ENCODE assay signal across 25 cellular contexts in the genomic region with DNA sequence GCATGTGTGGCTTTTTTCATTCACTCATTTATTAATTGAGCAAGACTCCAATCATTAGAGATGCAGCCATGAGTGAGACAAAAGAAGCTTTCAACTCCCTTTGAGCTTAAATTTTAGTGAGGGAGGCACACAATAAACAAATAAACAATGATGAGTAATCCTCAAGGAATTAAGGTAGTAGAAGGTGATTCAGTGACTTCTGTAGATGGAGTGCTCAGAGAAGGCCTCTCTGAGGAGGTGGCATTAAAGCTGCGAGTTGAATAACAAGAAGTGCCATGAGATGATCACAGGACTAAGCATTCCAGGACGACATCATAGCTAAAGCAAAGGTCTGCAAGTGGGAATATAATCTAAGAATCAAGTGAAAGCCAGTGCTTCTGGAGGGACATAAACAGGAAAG.
DNase-seq lines count a peak whose midpoint lies in the region; ATAC-seq and TF ChIP-seq lines count a peak whose summit lies in the region.
"Had no signal": no experiment of that assay in that cellular context is flagged by ENCODE, and none has a peak within 500 bp of the region (broad histone marks: within the 10 kb centered on the region; RNA-seq: fewer than 3 reads in every experiment).

No MANE protein-coding gene starts in this region.

- no peak overlapping the region for H2AK5ac ChIP-seq in mesendoderm (ENCODE audit: low read length)

- intact Hi-C loops in HCT116 (cut with micrococcal nuclease) (no loop called here), PC-3 (cut with micrococcal nuclease) (no loop called here), heart left ventricle (cut with DNase I) (no loop called here)

- no peak overlapping the region for H3K18ac ChIP-seq in mesendoderm (ENCODE audit: low read length)

- H2AFZ ChIP-seq in HCT116 (ENCODE audit: low read depth, low read length, poor library complexity, severe bottlenecking) (peak overlapping the region; percentile 24), PC-3 (ENCODE audit: low read length) (no peak overlapping the region)

- RAD21 ChIA-PET in HCT116 (lab: Charles Lee; ENCODE audit: low non-redundant PET in 1 of 2, low total read pairs in 2 of 2, uncharacterized antibody in 2 of 2, unreplicated experiment in 2 of 2), result no interaction called here

- H3K9me3 ChIP-seq in HCT116 (ENCODE audit: control insufficient read depth in 1 of 2, insufficient read depth in 1 of 2, low read depth in 1 of 2, low read length in 2 of 2), result no peaks in the 10 kb centered on the region
- H3K9me3 ChIP-seq in PC-3 (ENCODE audit: low read length), result no peaks in the 10 kb centered on the region
- H3K9me3 ChIP-seq in heart left ventricle, result peaks cover 0 to 3% (median 0%) of the 10 kb centered on the region in 12 donors
- H3K9me3 ChIP-seq: A549, SJSA1 had no signal

- H3K27ac ChIP-seq in HCT116 (ENCODE audit: low read depth, low read length), result peak overlapping the region; percentile 22; the same call in 1 of the 2 replicates
- H3K27ac ChIP-seq in PC-3 (ENCODE audit: low read length), result no peak overlapping the region
- H3K27ac ChIP-seq in mesendoderm (ENCODE audit: low read depth, low read length), result no peak overlapping the region
- no peak overlapping the region for H3K27ac ChIP-seq in heart left ventricle
- H3K27ac ChIP-seq in foreskin keratinocyte, result no peak overlapping the region
- H3K27ac ChIP-seq: A549; BLaER1 treated with 17β-estradiol and CSF1 and Interleukin-3, amounts not matched to agents 10 nM and 100 nM; HL-60; SJSA1 had no signal

- DNase-seq in A172 (ENCODE audit: low spot score) (peak; percentile 5), HCT116 (ENCODE audit: low read depth, low spot score) (no peak), PC-3 (peak; percentile 34), mesendoderm (peak; percentile 76), heart left ventricle (no peak), foreskin keratinocyte (no peak)
- DNase-seq: AML-193; CD4-positive, alpha-beta T cell; DMS79; EL; GF-D8; KBM-7; NCI-H1105 treated with DMSO at 0.1 percent for 48 hours; NCI-H146; NCI-H1930; NCI-H446; NCI-H524 treated with DMSO at 0.1 percent for 48 hours; NCI-H774; Right ventricle myocardium superior; RPMI8226 had no signal

- H2BK15ac ChIP-seq in mesendoderm (replicated peaks; ENCODE audit: low read depth), result peak overlapping the region; percentile 15

- WGBS in mesendoderm (ENCODE audit: extremely low coverage, insufficient coverage, low lambda C conversion rate), result no CpG with 5 or more reads among the region's 2 CpGs
- 56 to 65% (median 62%) methylated on average over 2 of the region's 2 CpGs for WGBS in heart left ventricle, 4 donors

- H3K36me3 ChIP-seq in HCT116 (ENCODE audit: control insufficient read depth in 1 of 2, insufficient read depth in 2 of 2, low read length in 2 of 2) (no peaks in the 10 kb centered on the region; a peak in 1 of 4 replicates), PC-3 (ENCODE audit: low read depth, low read length) (no peaks in the 10 kb centered on the region), mesendoderm (ENCODE audit: control insufficient read depth, insufficient read depth, low read length) (no peaks in the 10 kb centered on the region), heart left ventricle (no peaks in the 10 kb centered on the region)
- H3K36me3 ChIP-seq: BLaER1 treated with 17β-estradiol and CSF1 and Interleukin-3, amounts not matched to agents 10 nM and 100 nM; SJSA1 had no signal

- H2BK120ac ChIP-seq in mesendoderm (ENCODE audit: low read depth, low read length), result no peak overlapping the region

- H3K9ac ChIP-seq in HCT116 (ENCODE audit: low read length) (no peak overlapping the region), PC-3 (ENCODE audit: low read length) (no peak overlapping the region), mesendoderm (ENCODE audit: low read length) (no peak overlapping the region)
- H3K9ac ChIP-seq: BLaER1 treated with 17β-estradiol and CSF1 and Interleukin-3, amounts not matched to agents 10 nM and 100 nM had no signal

- H3K4me2 ChIP-seq in HCT116 (ENCODE audit: low read length), result peak overlapping the region; percentile 31
- peak overlapping the region; percentile 15; the same call in 1 of the 2 replicates for H3K4me2 ChIP-seq in PC-3 (ENCODE audit: low read length)
- no peak overlapping the region for H3K4me2 ChIP-seq in mesendoderm (ENCODE audit: low read length)
- H3K4me2 ChIP-seq: A549; BLaER1 treated with 17β-estradiol and CSF1 and Interleukin-3, amounts not matched to agents 10 nM and 100 nM had no signal

- no peaks in the 10 kb centered on the region for H3K27me3 ChIP-seq in HCT116 (ENCODE audit: insufficient read depth, low read length)
- no peaks in the 10 kb centered on the region for H3K27me3 ChIP-seq in PC-3 (ENCODE audit: low read length)
- H3K27me3 ChIP-seq in mesendoderm (ENCODE audit: insufficient read depth, low read length, poor library complexity), result no peaks in the 10 kb centered on the region
- H3K27me3 ChIP-seq in heart left ventricle, result no peaks in the 10 kb centered on the region
- no peaks in the 10 kb centered on the region for H3K27me3 ChIP-seq in foreskin keratinocyte
- H3K27me3 ChIP-seq: BLaER1 treated with 17β-estradiol and CSF1 and Interleukin-3, amounts not matched to agents 10 nM and 100 nM; SJSA1 had no signal

- CTCF ChIA-PET in HCT116 (lab: Charles Lee) (no interaction called here), PC-3 (lab: Charles Lee) (no interaction called here)

- H3F3A ChIP-seq in PC-3 (ENCODE audit: low read length, unreplicated experiment), result no peaks in the 10 kb centered on the region

- no peaks in the 10 kb centered on the region for H3K79me1 ChIP-seq in mesendoderm (ENCODE audit: low read length)

- no peak overlapping the region for H3K56ac ChIP-seq in mesendoderm (ENCODE audit: low read length)

- BruUV-seq in HCT116 (replicated peaks; lab: Mats Ljungman, UMichigan), result no TSS peak
- no TSS peak for BruUV-seq in PC-3 (replicated peaks; lab: Mats Ljungman, UMichigan)

- TF ChIP-seq RAD21 in HCT116 (IDR thresholded peaks at IDR 0.05; ENCODE audit: low read depth), result no peak

- no peak overlapping the region for H2BK5ac ChIP-seq in mesendoderm (ENCODE audit: low read length)

- no peaks in the 10 kb centered on the region for H4K20me1 ChIP-seq in HCT116 (ENCODE audit: insufficient read depth)
- H4K20me1 ChIP-seq in PC-3 (ENCODE audit: low read length), result no peaks in the 10 kb centered on the region
- H4K20me1 ChIP-seq: BLaER1 treated with 17β-estradiol and CSF1 and Interleukin-3, amounts not matched to agents 10 nM and 100 nM had no signal

- H3K4me1 ChIP-seq in HCT116 (ENCODE audit: control insufficient read depth in 1 of 2, insufficient read depth in 2 of 2, low read length in 2 of 2) (peaks cover 5 to 18% of the 10 kb centered on the region in 2 experiments; a peak in 2 of 4 replicates), PC-3 (ENCODE audit: insufficient read depth, low read length) (peaks cover 19% of the 10 kb centered on the region), mesendoderm (ENCODE audit: control insufficient read depth, low read depth, low read length) (peaks cover 4% of the 10 kb centered on the region), heart left ventricle (no peaks in the 10 kb centered on the region), foreskin keratinocyte (no peaks in the 10 kb centered on the region)
- H3K4me1 ChIP-seq: A549; BLaER1 treated with 17β-estradiol and CSF1 and Interleukin-3, amounts not matched to agents 10 nM and 100 nM; SJSA1 had no signal

- H4K5ac ChIP-seq in mesendoderm (ENCODE audit: low read length), result no peak overlapping the region

- no peaks in the 10 kb centered on the region for H3K9me2 ChIP-seq in HCT116 (ENCODE audit: insufficient read depth)
- H3K9me2 ChIP-seq in PC-3 (replicated peaks; ENCODE audit: low read length), result no peaks in the 10 kb centered on the region

- no peak overlapping the region for H3K4me3 ChIP-seq in HCT116 (replicated peaks in 1 of 2; ENCODE audit: low read depth in 1 of 2, low read length in 2 of 2)
- H3K4me3 ChIP-seq in PC-3 (ENCODE audit: low read length), result no peak overlapping the region
- no peak overlapping the region for H3K4me3 ChIP-seq in mesendoderm (ENCODE audit: low read length)
- no peak overlapping the region for H3K4me3 ChIP-seq in heart left ventricle
- H3K4me3 ChIP-seq: A549; BLaER1 treated with 17β-estradiol and CSF1 and Interleukin-3, amounts not matched to agents 10 nM and 100 nM; SJSA1 had no signal

- POLR2A ChIA-PET in HCT116 (lab: Charles Lee), result no interaction called here
- POLR2A ChIA-PET in PC-3 (lab: Charles Lee; ENCODE audit: unreplicated experiment), result no interaction called here

- no peak overlapping the region for H3K4ac ChIP-seq in mesendoderm (ENCODE audit: low read depth, low read length)

- H3K23ac ChIP-seq in mesendoderm (ENCODE audit: low read length), result no peak overlapping the region

- H3K79me2 ChIP-seq in HCT116 (ENCODE audit: insufficient read depth, low read length) (no peaks in the 10 kb centered on the region), PC-3 (ENCODE audit: low read length) (no peaks in the 10 kb centered on the region), mesendoderm (ENCODE audit: control insufficient read depth, insufficient read depth, low read length) (no peaks in the 10 kb centered on the region)

- TF ChIP-seq POLR2A in HCT116 (IDR thresholded peaks at IDR 0.05; ENCODE audit: borderline replicate concordance, extremely low read depth, insufficient read depth, insufficient read length) (no peak), heart left ventricle (IDR thresholded peaks at IDR 0.05) (no peak)

- H4K8ac ChIP-seq in mesendoderm (ENCODE audit: low read depth, low read length), result no peak overlapping the region

- TF ChIP-seq CTCF in HCT116 (IDR thresholded peaks at IDR 0.05 in 2 of 3, conservative IDR thresholded peaks at IDR 0.05 in 1 of 3; ENCODE audit: borderline replicate concordance in 1 of 3, insufficient read depth in 1 of 3, low read depth in 2 of 3, low read length in 2 of 3) (no peak), PC-3 (conservative IDR thresholded peaks at IDR 0.05; ENCODE audit: low read depth, low read length) (no peak), heart left ventricle (IDR thresholded peaks at IDR 0.05) (no peak), foreskin keratinocyte (conservative IDR thresholded peaks at IDR 0.05) (no peak)

- ATAC-seq in HCT116, result peak; percentile 58; the same call in 1 of the 2 replicates
- no peak for ATAC-seq in PC-3
- ATAC-seq in GM21423 (IDR thresholded peaks at IDR 0.05; ENCODE audit: unreplicated experiment), result no peak
- ATAC-seq in heart left ventricle, result no peak
- no peak for ATAC-seq in foreskin keratinocyte
- ATAC-seq: A549 had no signal

TF ChIP-seq in HCT116, 20 proteins besides CTCF, POLR2A, EP300 and RAD21:
- TF ChIP-seq ZFX (IDR thresholded peaks at IDR 0.05) (no peak), FOSL1 (IDR thresholded peaks at IDR 0.05; ENCODE audit: low read depth) (peak; percentile 38), JUND (IDR thresholded peaks at IDR 0.05) (peak; percentile 25; the same call in 1 of the 2 replicates), POLR2AphosphoS5 (IDR thresholded peaks at IDR 0.05; ENCODE audit: low read depth, low read length) (no peak)

Comparison
In these comparisons a context has a peak if more than half of its experiments do, and no peak if none do; other contexts are left out.
1. DNase-seq: peak in A172 (single experiment), PC-3 (single experiment) and mesendoderm (single experiment); none in HCT116 (single experiment), heart left ventricle (0 of 5) and foreskin keratinocyte (0 of 2).